Comparison of ENCODE assay signal across 1 cellular context in the genomic region with DNA sequence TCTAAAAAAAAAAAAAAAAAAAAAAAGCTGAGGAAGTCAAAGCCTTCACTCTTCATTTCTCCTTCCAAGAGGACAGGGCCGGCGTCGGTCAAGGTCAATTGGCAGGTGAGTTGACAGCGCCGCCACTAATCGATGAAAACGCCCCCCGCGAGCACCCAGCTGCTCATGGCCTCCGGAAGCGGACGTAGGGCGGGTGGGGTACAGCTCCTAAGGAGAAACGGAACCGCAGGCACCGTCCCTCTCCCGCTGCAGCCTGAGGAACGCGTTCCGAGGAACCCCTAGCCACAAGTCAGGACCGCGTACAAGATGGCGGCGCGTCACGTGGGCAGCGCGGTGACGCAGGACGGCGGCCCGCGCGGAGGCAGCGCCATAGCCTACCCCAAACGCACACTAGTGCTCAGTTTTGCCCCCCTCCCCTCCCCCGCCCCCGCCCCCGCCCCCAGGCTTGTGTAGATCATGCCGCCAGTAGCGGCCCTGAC.
TF ChIP-seq lines count a peak whose summit lies in the region.

A gene (plus strand): TSS at position 465 of the 479 bp plus-strand sequence. CDS start 16,045 bp downstream, outside the sequence.

TF ChIP-seq in HepG2, 621 proteins besides CTCF, POLR2A, EP300 and RAD21 (continued from another document and continues in another):
- TF ChIP-seq, protein P1, sequence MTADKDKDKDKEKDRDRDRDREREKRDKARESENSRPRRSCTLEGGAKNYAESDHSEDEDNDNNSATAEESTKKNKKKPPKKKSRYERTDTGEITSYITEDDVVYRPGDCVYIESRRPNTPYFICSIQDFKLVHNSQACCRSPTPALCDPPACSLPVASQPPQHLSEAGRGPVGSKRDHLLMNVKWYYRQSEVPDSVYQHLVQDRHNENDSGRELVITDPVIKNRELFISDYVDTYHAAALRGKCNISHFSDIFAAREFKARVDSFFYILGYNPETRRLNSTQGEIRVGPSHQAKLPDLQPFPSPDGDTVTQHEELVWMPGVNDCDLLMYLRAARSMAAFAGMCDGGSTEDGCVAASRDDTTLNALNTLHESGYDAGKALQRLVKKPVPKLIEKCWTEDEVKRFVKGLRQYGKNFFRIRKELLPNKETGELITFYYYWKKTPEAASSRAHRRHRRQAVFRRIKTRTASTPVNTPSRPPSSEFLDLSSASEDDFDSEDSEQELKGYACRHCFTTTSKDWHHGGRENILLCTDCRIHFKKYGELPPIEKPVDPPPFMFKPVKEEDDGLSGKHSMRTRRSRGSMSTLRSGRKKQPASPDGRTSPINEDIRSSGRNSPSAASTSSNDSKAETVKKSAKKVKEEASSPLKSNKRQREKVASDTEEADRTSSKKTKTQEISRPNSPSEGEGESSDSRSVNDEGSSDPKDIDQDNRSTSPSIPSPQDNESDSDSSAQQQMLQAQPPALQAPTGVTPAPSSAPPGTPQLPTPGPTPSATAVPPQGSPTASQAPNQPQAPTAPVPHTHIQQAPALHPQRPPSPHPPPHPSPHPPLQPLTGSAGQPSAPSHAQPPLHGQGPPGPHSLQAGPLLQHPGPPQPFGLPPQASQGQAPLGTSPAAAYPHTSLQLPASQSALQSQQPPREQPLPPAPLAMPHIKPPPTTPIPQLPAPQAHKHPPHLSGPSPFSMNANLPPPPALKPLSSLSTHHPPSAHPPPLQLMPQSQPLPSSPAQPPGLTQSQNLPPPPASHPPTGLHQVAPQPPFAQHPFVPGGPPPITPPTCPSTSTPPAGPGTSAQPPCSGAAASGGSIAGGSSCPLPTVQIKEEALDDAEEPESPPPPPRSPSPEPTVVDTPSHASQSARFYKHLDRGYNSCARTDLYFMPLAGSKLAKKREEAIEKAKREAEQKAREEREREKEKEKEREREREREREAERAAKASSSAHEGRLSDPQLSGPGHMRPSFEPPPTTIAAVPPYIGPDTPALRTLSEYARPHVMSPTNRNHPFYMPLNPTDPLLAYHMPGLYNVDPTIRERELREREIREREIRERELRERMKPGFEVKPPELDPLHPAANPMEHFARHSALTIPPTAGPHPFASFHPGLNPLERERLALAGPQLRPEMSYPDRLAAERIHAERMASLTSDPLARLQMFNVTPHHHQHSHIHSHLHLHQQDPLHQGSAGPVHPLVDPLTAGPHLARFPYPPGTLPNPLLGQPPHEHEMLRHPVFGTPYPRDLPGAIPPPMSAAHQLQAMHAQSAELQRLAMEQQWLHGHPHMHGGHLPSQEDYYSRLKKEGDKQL (CRISPR knock-in tag; IDR thresholded peaks at IDR 0.05; ENCODE audit: low read depth) = no peak
- TF ChIP-seq ELF4 (CRISPR knock-in tag; IDR thresholded peaks at IDR 0.05; ENCODE audit: borderline replicate concordance) = no peak
- TF ChIP-seq WIZ (CRISPR knock-in tag; IDR thresholded peaks at IDR 0.05) = no peak
- TF ChIP-seq ZNF34 (CRISPR knock-in tag; IDR thresholded peaks at IDR 0.05; ENCODE audit: borderline replicate concordance) = no peak
- no peak for TF ChIP-seq ZNF850 (CRISPR knock-in tag; conservative IDR thresholded peaks at IDR 0.05)
- TF ChIP-seq ZNF780A (CRISPR knock-in tag; IDR thresholded peaks at IDR 0.05) = no peak
- TF ChIP-seq, protein P2, sequence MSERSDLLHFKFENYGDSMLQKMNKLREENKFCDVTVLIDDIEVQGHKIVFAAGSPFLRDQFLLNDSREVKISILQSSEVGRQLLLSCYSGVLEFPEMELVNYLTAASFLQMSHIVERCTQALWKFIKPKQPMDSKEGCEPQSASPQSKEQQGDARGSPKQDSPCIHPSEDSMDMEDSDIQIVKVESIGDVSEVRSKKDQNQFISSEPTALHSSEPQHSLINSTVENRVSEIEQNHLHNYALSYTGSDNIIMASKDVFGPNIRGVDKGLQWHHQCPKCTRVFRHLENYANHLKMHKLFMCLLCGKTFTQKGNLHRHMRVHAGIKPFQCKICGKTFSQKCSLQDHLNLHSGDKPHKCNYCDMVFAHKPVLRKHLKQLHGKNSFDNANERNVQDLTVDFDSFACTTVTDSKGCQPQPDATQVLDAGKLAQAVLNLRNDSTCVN (CRISPR knock-in tag; IDR thresholded peaks at IDR 0.05; ENCODE audit: borderline replicate concordance) = peak; percentile 35; the same call in 1 of the 2 replicates
- TF ChIP-seq, protein P3, sequence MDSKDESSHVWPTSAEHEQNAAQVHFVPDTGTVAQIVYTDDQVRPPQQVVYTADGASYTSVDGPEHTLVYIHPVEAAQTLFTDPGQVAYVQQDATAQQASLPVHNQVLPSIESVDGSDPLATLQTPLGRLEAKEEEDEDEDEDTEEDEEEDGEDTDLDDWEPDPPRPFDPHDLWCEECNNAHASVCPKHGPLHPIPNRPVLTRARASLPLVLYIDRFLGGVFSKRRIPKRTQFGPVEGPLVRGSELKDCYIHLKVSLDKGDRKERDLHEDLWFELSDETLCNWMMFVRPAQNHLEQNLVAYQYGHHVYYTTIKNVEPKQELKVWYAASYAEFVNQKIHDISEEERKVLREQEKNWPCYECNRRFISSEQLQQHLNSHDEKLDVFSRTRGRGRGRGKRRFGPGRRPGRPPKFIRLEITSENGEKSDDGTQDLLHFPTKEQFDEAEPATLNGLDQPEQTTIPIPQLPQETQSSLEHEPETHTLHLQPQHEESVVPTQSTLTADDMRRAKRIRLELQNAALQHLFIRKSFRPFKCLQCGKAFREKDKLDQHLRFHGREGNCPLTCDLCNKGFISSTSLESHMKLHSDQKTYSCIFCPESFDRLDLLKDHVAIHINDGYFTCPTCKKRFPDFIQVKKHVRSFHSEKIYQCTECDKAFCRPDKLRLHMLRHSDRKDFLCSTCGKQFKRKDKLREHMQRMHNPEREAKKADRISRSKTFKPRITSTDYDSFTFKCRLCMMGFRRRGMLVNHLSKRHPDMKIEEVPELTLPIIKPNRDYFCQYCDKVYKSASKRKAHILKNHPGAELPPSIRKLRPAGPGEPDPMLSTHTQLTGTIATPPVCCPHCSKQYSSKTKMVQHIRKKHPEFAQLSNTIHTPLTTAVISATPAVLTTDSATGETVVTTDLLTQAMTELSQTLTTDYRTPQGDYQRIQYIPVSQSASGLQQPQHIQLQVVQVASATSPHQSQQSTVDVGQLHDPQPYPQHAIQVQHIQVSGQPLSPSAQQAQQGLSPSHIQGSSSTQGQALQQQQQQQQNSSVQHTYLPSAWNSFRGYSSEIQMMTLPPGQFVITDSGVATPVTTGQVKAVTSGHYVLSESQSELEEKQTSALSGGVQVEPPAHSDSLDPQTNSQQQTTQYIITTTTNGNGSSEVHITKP (CRISPR knock-in tag; IDR thresholded peaks at IDR 0.05; ENCODE audit: low read depth) = no peak
- TF ChIP-seq MAFG (CRISPR knock-in tag; IDR thresholded peaks at IDR 0.05) = no peak
- TF ChIP-seq TAF15 (IDR thresholded peaks at IDR 0.05; ENCODE audit: low read depth, low read length, poor library complexity, severe bottlenecking) = no peak
- TF ChIP-seq ZNF430 (CRISPR knock-in tag; IDR thresholded peaks at IDR 0.05) = peak; percentile 37; the same call in 1 of the 2 replicates
- TF ChIP-seq, protein P4, sequence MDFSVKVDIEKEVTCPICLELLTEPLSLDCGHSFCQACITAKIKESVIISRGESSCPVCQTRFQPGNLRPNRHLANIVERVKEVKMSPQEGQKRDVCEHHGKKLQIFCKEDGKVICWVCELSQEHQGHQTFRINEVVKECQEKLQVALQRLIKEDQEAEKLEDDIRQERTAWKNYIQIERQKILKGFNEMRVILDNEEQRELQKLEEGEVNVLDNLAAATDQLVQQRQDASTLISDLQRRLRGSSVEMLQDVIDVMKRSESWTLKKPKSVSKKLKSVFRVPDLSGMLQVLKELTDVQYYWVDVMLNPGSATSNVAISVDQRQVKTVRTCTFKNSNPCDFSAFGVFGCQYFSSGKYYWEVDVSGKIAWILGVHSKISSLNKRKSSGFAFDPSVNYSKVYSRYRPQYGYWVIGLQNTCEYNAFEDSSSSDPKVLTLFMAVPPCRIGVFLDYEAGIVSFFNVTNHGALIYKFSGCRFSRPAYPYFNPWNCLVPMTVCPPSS (IDR thresholded peaks at IDR 0.05) = no peak
- TF ChIP-seq ZNF839 (CRISPR knock-in tag; IDR thresholded peaks at IDR 0.05; ENCODE audit: borderline replicate concordance) = no peak
- no peak for TF ChIP-seq NCOR1 (IDR thresholded peaks at IDR 0.05; ENCODE audit: borderline replicate concordance, low read length)
- no peak for TF ChIP-seq U2AF1 (optimal IDR thresholded peaks at IDR 0.05; ENCODE audit: low read depth, low read length)
- TF ChIP-seq, protein P5, sequence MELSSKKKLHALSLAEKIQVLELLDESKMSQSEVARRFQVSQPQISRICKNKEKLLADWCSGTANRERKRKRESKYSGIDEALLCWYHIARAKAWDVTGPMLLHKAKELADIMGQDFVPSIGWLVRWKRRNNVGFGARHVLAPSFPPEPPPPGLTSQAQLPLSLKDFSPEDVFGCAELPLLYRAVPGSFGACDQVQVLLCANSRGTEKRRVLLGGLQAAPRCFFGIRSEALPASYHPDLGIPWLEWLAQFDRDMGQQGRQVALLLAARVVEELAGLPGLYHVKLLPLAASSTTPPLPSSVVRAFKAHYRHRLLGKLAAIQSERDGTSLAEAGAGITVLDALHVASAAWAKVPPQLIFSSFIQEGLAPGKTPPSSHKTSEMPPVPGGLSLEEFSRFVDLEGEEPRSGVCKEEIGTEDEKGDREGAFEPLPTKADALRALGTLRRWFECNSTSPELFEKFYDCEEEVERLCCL (CRISPR knock-in tag; IDR thresholded peaks at IDR 0.05; ENCODE audit: borderline replicate concordance) = no peak
- no peak for TF ChIP-seq ZNF367 (CRISPR knock-in tag; IDR thresholded peaks at IDR 0.05; ENCODE audit: borderline replicate concordance)
- no peak for TF ChIP-seq ZKSCAN5 (CRISPR knock-in tag; IDR thresholded peaks at IDR 0.05)
- TF ChIP-seq HMGA1 (CRISPR knock-in tag; conservative IDR thresholded peaks at IDR 0.05) = no peak
- TF ChIP-seq ZNF180 (CRISPR knock-in tag; IDR thresholded peaks at IDR 0.05; ENCODE audit: borderline replicate concordance, low read depth) = no peak
- TF ChIP-seq, protein P6, sequence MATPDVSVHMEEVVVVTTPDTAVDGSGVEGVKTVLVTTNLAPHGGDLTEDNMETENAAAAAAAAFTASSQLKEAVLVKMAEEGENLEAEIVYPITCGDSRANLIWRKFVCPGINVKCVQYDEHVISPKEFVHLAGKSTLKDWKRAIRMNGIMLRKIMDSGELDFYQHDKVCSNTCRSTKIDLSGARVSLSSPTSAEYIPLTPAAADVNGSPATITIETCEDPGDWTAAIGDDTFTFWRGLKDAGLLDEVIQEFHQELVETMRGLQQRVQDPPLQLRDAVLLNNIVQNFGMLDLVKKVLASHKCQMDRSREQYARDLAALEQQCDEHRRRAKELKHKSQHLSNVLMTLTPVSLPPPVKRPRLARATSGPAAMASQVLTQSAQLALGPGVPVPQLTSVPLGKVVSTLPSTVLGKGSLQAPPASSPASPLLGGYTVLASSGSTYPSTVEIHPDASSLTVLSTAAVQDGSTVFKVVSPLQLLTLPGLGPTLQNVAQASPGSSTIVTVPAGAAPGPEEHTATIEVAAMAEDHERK (CRISPR knock-in tag; IDR thresholded peaks at IDR 0.05; ENCODE audit: low read depth) = peak; percentile 92
- TF ChIP-seq KLF13 (CRISPR knock-in tag; IDR thresholded peaks at IDR 0.05) = no peak
- TF ChIP-seq FIP1L1 (IDR thresholded peaks at IDR 0.05; ENCODE audit: borderline replicate concordance, insufficient read depth, low read depth, low read length) = 0 out of 2 replicates have a peak, but pooled peaks have one; percentile 37
- no peak for TF ChIP-seq BRCA1 (CRISPR knock-in tag; IDR thresholded peaks at IDR 0.05)
- no peak for TF ChIP-seq NFE2 (CRISPR knock-in tag; IDR thresholded peaks at IDR 0.05)
- no peak for TF ChIP-seq EEA1 (CRISPR knock-in tag; IDR thresholded peaks at IDR 0.05; ENCODE audit: borderline replicate concordance)
- TF ChIP-seq, protein P7, sequence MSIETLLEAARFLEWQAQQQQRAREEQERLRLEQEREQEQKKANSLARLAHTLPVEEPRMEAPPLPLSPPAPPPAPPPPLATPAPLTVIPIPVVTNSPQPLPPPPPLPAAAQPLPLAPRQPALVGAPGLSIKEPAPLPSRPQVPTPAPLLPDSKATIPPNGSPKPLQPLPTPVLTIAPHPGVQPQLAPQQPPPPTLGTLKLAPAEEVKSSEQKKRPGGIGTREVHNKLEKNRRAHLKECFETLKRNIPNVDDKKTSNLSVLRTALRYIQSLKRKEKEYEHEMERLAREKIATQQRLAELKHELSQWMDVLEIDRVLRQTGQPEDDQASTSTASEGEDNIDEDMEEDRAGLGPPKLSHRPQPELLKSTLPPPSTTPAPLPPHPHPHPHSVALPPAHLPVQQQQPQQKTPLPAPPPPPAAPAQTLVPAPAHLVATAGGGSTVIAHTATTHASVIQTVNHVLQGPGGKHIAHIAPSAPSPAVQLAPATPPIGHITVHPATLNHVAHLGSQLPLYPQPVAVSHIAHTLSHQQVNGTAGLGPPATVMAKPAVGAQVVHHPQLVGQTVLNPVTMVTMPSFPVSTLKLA (IDR thresholded peaks at IDR 0.05) = no peak
- TF ChIP-seq, protein P8, sequence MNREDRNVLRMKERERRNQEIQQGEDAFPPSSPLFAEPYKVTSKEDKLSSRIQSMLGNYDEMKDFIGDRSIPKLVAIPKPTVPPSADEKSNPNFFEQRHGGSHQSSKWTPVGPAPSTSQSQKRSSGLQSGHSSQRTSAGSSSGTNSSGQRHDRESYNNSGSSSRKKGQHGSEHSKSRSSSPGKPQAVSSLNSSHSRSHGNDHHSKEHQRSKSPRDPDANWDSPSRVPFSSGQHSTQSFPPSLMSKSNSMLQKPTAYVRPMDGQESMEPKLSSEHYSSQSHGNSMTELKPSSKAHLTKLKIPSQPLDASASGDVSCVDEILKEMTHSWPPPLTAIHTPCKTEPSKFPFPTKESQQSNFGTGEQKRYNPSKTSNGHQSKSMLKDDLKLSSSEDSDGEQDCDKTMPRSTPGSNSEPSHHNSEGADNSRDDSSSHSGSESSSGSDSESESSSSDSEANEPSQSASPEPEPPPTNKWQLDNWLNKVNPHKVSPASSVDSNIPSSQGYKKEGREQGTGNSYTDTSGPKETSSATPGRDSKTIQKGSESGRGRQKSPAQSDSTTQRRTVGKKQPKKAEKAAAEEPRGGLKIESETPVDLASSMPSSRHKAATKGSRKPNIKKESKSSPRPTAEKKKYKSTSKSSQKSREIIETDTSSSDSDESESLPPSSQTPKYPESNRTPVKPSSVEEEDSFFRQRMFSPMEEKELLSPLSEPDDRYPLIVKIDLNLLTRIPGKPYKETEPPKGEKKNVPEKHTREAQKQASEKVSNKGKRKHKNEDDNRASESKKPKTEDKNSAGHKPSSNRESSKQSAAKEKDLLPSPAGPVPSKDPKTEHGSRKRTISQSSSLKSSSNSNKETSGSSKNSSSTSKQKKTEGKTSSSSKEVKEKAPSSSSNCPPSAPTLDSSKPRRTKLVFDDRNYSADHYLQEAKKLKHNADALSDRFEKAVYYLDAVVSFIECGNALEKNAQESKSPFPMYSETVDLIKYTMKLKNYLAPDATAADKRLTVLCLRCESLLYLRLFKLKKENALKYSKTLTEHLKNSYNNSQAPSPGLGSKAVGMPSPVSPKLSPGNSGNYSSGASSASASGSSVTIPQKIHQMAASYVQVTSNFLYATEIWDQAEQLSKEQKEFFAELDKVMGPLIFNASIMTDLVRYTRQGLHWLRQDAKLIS (CRISPR knock-in tag; IDR thresholded peaks at IDR 0.05) = no peak
- no peak for TF ChIP-seq ZNF737 (CRISPR knock-in tag; IDR thresholded peaks at IDR 0.05; ENCODE audit: borderline replicate concordance)
- no peak for TF ChIP-seq PAWR (CRISPR knock-in tag; IDR thresholded peaks at IDR 0.05; ENCODE audit: borderline replicate concordance)
- TF ChIP-seq, protein P9, sequence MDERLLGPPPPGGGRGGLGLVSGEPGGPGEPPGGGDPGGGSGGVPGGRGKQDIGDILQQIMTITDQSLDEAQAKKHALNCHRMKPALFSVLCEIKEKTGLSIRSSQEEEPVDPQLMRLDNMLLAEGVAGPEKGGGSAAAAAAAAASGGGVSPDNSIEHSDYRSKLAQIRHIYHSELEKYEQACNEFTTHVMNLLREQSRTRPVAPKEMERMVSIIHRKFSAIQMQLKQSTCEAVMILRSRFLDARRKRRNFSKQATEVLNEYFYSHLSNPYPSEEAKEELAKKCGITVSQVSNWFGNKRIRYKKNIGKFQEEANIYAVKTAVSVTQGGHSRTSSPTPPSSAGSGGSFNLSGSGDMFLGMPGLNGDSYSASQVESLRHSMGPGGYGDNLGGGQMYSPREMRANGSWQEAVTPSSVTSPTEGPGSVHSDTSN (CRISPR knock-in tag; IDR thresholded peaks at IDR 0.05) = no peak
- no peak for TF ChIP-seq ZNF572 (CRISPR knock-in tag; IDR thresholded peaks at IDR 0.05)
- TF ChIP-seq PRPF4 (IDR thresholded peaks at IDR 0.05; ENCODE audit: low read depth, low read length, poor library complexity, severe bottlenecking) = no peak
- no peak for TF ChIP-seq ZSCAN30 (CRISPR knock-in tag; IDR thresholded peaks at IDR 0.05)
